In genomic region chr1:174883361-174883760, GRCh38 we compare ENCODE assay signal across 8 cellular contexts.
DNase-seq lines count a peak whose midpoint lies in the region; ATAC-seq and TF ChIP-seq lines count a peak whose summit lies in the region.

No MANE protein-coding gene starts in this region.

- no peak overlapping the region for H3K27ac Mint-ChIP-seq in natural killer cell

- no peaks in the 10 kb centered on the region for H3K36me3 ChIP-seq in fibroblast of lung (ENCODE audit: control insufficient read depth, insufficient read depth, low read length)

- no peaks in the 10 kb centered on the region for H3K27me3 Mint-ChIP-seq in natural killer cell (ENCODE audit: low read depth in 2 of 2)

- no peaks in the 10 kb centered on the region for H3K79me2 ChIP-seq in fibroblast of lung (ENCODE audit: control insufficient read depth, insufficient read depth, low read length)

- H3K4me2 ChIP-seq in fibroblast of lung (ENCODE audit: extremely low read depth, insufficient read depth, low read length): no peak overlapping the region

- no peaks in the 10 kb centered on the region for H3K9me3 Mint-ChIP-seq in natural killer cell

- no peaks in the 10 kb centered on the region for H3K27me3 ChIP-seq in fibroblast of lung (ENCODE audit: control insufficient read depth, insufficient read depth, low read length)

- ATAC-seq in activated CD4-positive, CD25-positive, alpha-beta regulatory T cell treated with anti-CD3 and anti-CD28 coated beads, Interleukin-2, amount 50 U/mL, for 24 hours: no peak
- ATAC-seq in GM18868 (IDR thresholded peaks at IDR 0.05; ENCODE audit: unreplicated experiment) (no peak), HG03159 (IDR thresholded peaks at IDR 0.05; ENCODE audit: unreplicated experiment) (no peak), natural killer cell (no peak)

- H3K9ac ChIP-seq in fibroblast of lung (ENCODE audit: insufficient read depth, low read length): no peak overlapping the region

- H2AFZ ChIP-seq in fibroblast of lung (ENCODE audit: low read length): no peak overlapping the region

- intact Hi-C loops in natural killer cell (cut with micrococcal nuclease): no loop called here

- H3K27ac ChIP-seq in 22Rv1 (no peak overlapping the region), fibroblast of lung (ENCODE audit: insufficient read depth, low read length) (no peak overlapping the region)

- H4K20me1 ChIP-seq in fibroblast of lung (ENCODE audit: control insufficient read depth, extremely low read depth, insufficient read depth, low read length): no peaks in the 10 kb centered on the region

- H3K4me1 ChIP-seq in fibroblast of lung (ENCODE audit: control insufficient read depth, extremely low read depth, insufficient read depth, low read length): no peaks in the 10 kb centered on the region

- H3K9me3 ChIP-seq in fibroblast of lung (ENCODE audit: control insufficient read depth, insufficient read depth, low read depth, low read length): no peaks in the 10 kb centered on the region

- peak; percentile 41 for TF ChIP-seq CTCF in 22Rv1 (IDR thresholded peaks at IDR 0.05)
- TF ChIP-seq CTCF in fibroblast of lung (conservative IDR thresholded peaks at IDR 0.05 in 1 of 2, IDR thresholded peaks at IDR 0.05 in 1 of 2; ENCODE audit: low read depth in 1 of 2, low read length in 2 of 2): peak in 1 of 2 donors; percentile 15
- TF ChIP-seq CTCF in natural killer cell (IDR thresholded peaks at IDR 0.05): no peak

- H3K36me3 Mint-ChIP-seq in natural killer cell: no peaks in the 10 kb centered on the region

- no peak overlapping the region for H3K4me3 Mint-ChIP-seq in natural killer cell

- H3K4me1 Mint-ChIP-seq in natural killer cell: peaks cover 6% of the 10 kb centered on the region in 2 donors

- DNase-seq in G401 (ENCODE audit: low spot score) (peak; percentile 48), RPMI7951 (ENCODE audit: low read depth) (peak; percentile 29), fibroblast of lung (ENCODE audit: low read depth in 2 of 2) (peak; percentile 44 to 61), natural killer cell (no peak)

- in situ Hi-C loops in G401 (cut with HindIII; ENCODE audit: low sequenced_read_pairs): no loop called here

- no peak overlapping the region for H3K4me3 ChIP-seq in fibroblast of lung (replicated peaks in 1 of 4; ENCODE audit: control extremely low read depth in 1 of 4, insufficient read depth in 1 of 4, low read depth in 3 of 4, low read length in 4 of 4)
